ENCODE assay signal across 9 cellular contexts in the genomic region with DNA sequence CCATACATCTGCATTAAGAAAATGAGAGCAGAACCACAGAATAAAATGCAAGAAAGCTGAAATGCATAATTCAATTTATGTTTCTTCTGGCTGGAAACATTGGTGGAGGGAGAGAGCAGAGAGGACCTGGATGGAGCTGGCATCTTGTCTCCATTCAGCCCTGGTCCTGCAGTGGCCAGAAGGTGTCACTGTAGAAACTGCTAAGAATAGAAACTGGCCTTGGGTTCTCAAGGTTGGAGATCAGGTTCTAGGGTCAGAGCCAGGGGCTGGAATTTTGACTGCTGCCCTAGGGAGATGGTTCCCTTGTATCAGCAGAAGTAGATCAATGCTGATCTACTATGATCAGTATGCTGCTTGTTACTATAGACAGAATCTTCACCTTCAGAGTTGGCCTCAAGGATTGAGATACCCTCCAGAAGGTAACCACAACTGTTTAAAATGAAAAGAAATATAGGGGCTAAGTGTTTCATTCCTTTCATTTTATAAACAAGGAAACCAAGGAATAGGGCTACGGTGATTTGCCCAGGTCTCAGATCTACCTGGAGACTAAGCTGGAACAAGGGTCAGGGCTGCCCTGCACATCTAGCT. TPM values are rescaled to one million over a fixed set of nuclear protein-coding genes. Genes with fewer than 3 reads are reported as not detected.
DNase-seq lines count a peak whose midpoint lies in the region; ATAC-seq, FAIRE-seq and TF ChIP-seq lines count a peak whose summit lies in the region.
"Had no signal": no experiment of that assay in that cellular context is flagged by ENCODE, and none has a peak within 500 bp of the region (broad histone marks: within the 10 kb centered on the region; RNA-seq: fewer than 3 reads in every experiment).

No MANE protein-coding gene starts in this region.

- FAIRE-seq in frontal cortex (lab: Jason Lieb, UNC) = no peak

- H3K4me3 Mint-ChIP-seq in CD14-positive monocyte = no peak overlapping the region
- H3K4me3 Mint-ChIP-seq in activated T-helper 17 cell treated with anti-CD3 and anti-CD28 coated beads, Interleukin-2, amount 50 U/mL, for 72 hours = no peak overlapping the region
- H3K4me3 Mint-ChIP-seq: stimulated activated naive B cell treated with anti-CD40 and anti-IgM and Interleukin-4, amounts not matched to agents 10 μg/mL and 1 μg/mL and 100 μg/mL, for 72 hours had no signal

- intact Hi-C loops in CD14-positive monocyte (cut with micrococcal nuclease) = no loop called here

- H3K36me3 Mint-ChIP-seq in CD14-positive monocyte = peaks cover 0 to 6% of the 10 kb centered on the region in 2 donors
- H3K36me3 Mint-ChIP-seq in activated T-helper 17 cell treated with anti-CD3 and anti-CD28 coated beads, Interleukin-2, amount 50 U/mL, for 72 hours (ENCODE audit: low read depth) = no peaks in the 10 kb centered on the region
- H3K36me3 Mint-ChIP-seq: stimulated activated naive B cell treated with anti-CD40 and anti-IgM and Interleukin-4, amounts not matched to agents 10 μg/mL and 1 μg/mL and 100 μg/mL, for 72 hours had no signal

- no peaks in the 10 kb centered on the region for H3K27me3 Mint-ChIP-seq in CD14-positive monocyte (ENCODE audit: low read depth in 3 of 3)
- H3K27me3 Mint-ChIP-seq in activated T-helper 17 cell treated with anti-CD3 and anti-CD28 coated beads, Interleukin-2, amount 50 U/mL, for 72 hours = no peaks in the 10 kb centered on the region

- peaks cover 0 to 8% (median 2%) of the 10 kb centered on the region in 7 donors for H3K9me3 Mint-ChIP-seq in CD14-positive monocyte
- no peaks in the 10 kb centered on the region for H3K9me3 Mint-ChIP-seq in activated T-helper 17 cell treated with anti-CD3 and anti-CD28 coated beads, Interleukin-2, amount 50 U/mL, for 72 hours

- TF ChIP-seq CTCF in CD14-positive monocyte (IDR thresholded peaks at IDR 0.05) = peak; percentile 51

- DNase-seq in CD14-positive monocyte (ENCODE audit: low spot score) (no peak), kidney tubule cell (ENCODE audit: low spot score) (peak; percentile 20), DMS153 (lab: John Stamatoyannopoulos, UW) (no peak), amygdala (lab: John Stamatoyannopoulos, UW) (no peak), GM19238 (ENCODE audit: insufficient read length, low spot score) (no peak), frontal cortex (ENCODE audit: low spot score in 2 of 2) (no peak)
- DNase-seq: stimulated activated naive B cell treated with anti-CD40 and anti-IgM and Interleukin-4, amounts not matched to agents 10 μg/mL and 1 μg/mL and 100 μg/mL, for 72 hours had no signal

- ATAC-seq in HG02885 (IDR thresholded peaks at IDR 0.05; ENCODE audit: poor library complexity, unreplicated experiment) = peak; percentile 37
- peak; percentile 33 for ATAC-seq in activated T-helper 17 cell treated with anti-CD3 and anti-CD28 coated beads, Interleukin-2, amount 50 U/mL, for 72 hours (replicated peaks)

- peaks cover 46% of the 10 kb centered on the region for H3K4me1 Mint-ChIP-seq in CD14-positive monocyte
- peaks cover 20% of the 10 kb centered on the region for H3K4me1 Mint-ChIP-seq in activated T-helper 17 cell treated with anti-CD3 and anti-CD28 coated beads, Interleukin-2, amount 50 U/mL, for 72 hours

- H3K27ac Mint-ChIP-seq in CD14-positive monocyte = peak overlapping the region; percentile 48 to 81 (median 75)
- peak overlapping the region; percentile 25 for H3K27ac Mint-ChIP-seq in activated T-helper 17 cell treated with anti-CD3 and anti-CD28 coated beads, Interleukin-2, amount 50 U/mL, for 72 hours
- H3K27ac Mint-ChIP-seq: stimulated activated naive B cell treated with anti-CD40 and anti-IgM and Interleukin-4, amounts not matched to agents 10 μg/mL and 1 μg/mL and 100 μg/mL, for 72 hours had no signal

RNA-seq across cellular contexts. Expression of a gene that starts 13.1 kb away (rescaled TPM):
- not detected for polyA plus RNA-seq in CD14-positive monocyte
- total RNA-seq in activated T-helper 17 cell treated with anti-CD3 and anti-CD28 coated beads, Interleukin-2, amount 50 U/mL, for 72 hours = not detected
- not detected for total RNA-seq in frontal cortex

RNA-seq across cellular contexts. Expression of a gene that starts 47.6 kb away (rescaled TPM):
- polyA plus RNA-seq in CD14-positive monocyte = not detected
- not detected for total RNA-seq in activated T-helper 17 cell treated with anti-CD3 and anti-CD28 coated beads, Interleukin-2, amount 50 U/mL, for 72 hours
- not detected for total RNA-seq in frontal cortex
